23 cellular contexts compared by ENCODE assay signal in genomic region chr10:35569111-35569707, GRCh38. TPM values are rescaled to one million over a fixed set of nuclear protein-coding genes. Genes with fewer than 3 reads are reported as not detected.
"Had no signal": no experiment of that assay in that cellular context is flagged by ENCODE, and none has a peak within 500 bp of the region (broad histone marks: within the 10 kb centered on the region; RNA-seq: fewer than 3 reads in every experiment).

No MANE protein-coding gene starts in this region.

- H3K27me3 ChIP-seq: heart right ventricle, neutrophil, transverse colon had no signal

- ATAC-seq: activated CD8-positive, alpha-beta memory T cell treated with anti-CD3 and anti-CD28 coated beads, Interleukin-2, amount 10 ng/mL, durations not matched to agents 7 days and 5 days; activated T-cell treated with anti-CD3 and anti-CD28 coated beads, Interleukin-2, amount 50 U/mL, for 4 hours; heart right ventricle; left lobe of liver; SK-N-SH treated with all-trans-retinoic acid at 6 μM for 48 hours; stimulated activated naive B cell treated with anti-CD40 and anti-IgM and Interleukin-4, amounts not matched to agents 10 μg/mL and 1 μg/mL and 100 μg/mL, for 72 hours had no signal

- H3K4me3 ChIP-seq: heart right ventricle, transverse colon had no signal

- H3K27ac ChIP-seq: epithelial cell of prostate, neutrophil, transverse colon had no signal

- H3K27ac Mint-ChIP-seq: activated CD8-positive, alpha-beta memory T cell treated with anti-CD3 and anti-CD28 coated beads, Interleukin-2, amount 10 ng/mL, durations not matched to agents 7 days and 5 days had no signal

- DNase-seq: activated CD4-positive, alpha-beta T cell treated with anti-CD3 and anti-CD28 coated beads for 1 hour; activated CD4-positive, alpha-beta T cell treated with anti-CD3 and anti-CD28 coated beads, Interleukin-2, amount 50 U/mL, for 48 hours; activated CD8-positive, alpha-beta memory T cell treated with anti-CD3 and anti-CD28 coated beads, Interleukin-2, amount 10 ng/mL, durations not matched to agents 7 days and 5 days; activated gamma-delta T cell; activated T-cell treated with anti-CD3 and anti-CD28 coated beads, Interleukin-2, amount 50 U/mL, for 4 hours; amniotic stem cell; effector memory CD4-positive, alpha-beta T cell; heart right ventricle; mammary epithelial cell; retina; stimulated activated CD4-positive, alpha-beta T cell treated with anti-CD3 and anti-CD28 coated beads, Interleukin-2, amount 100 ng/mL, for 48 hours; stimulated activated naive B cell treated with anti-CD40 and anti-IgM and Interleukin-4, amounts not matched to agents 10 μg/mL and 1 μg/mL and 100 μg/mL, for 72 hours; T-helper 1 cell; T1000; transverse colon had no signal

- H3K9me3 Mint-ChIP-seq: activated T-cell treated with anti-CD3 and anti-CD28 coated beads, Interleukin-2, amount 50 U/mL, for 4 hours; brain; stimulated activated naive B cell treated with anti-CD40 and anti-IgM and Interleukin-4, amounts not matched to agents 10 μg/mL and 1 μg/mL and 100 μg/mL, for 72 hours had no signal

- H3K9me3 ChIP-seq: heart right ventricle, neutrophil, transverse colon had no signal

- H3K4me3 Mint-ChIP-seq: activated CD8-positive, alpha-beta memory T cell treated with anti-CD3 and anti-CD28 coated beads, Interleukin-2, amount 10 ng/mL, durations not matched to agents 7 days and 5 days; activated naive CD8-positive, alpha-beta T cell; activated T-cell treated with anti-CD3 and anti-CD28 coated beads, Interleukin-2, amount 50 U/mL, for 4 hours; brain; stimulated activated naive B cell treated with anti-CD40 and anti-IgM and Interleukin-4, amounts not matched to agents 10 μg/mL and 1 μg/mL and 100 μg/mL, for 72 hours had no signal

- FAIRE-seq: frontal cortex had no signal

- H3K27me3 Mint-ChIP-seq: activated CD8-positive, alpha-beta memory T cell treated with anti-CD3 and anti-CD28 coated beads, Interleukin-2, amount 10 ng/mL, durations not matched to agents 7 days and 5 days; activated naive CD8-positive, alpha-beta T cell; brain; stimulated activated naive B cell treated with anti-CD40 and anti-IgM and Interleukin-4, amounts not matched to agents 10 μg/mL and 1 μg/mL and 100 μg/mL, for 72 hours had no signal

RNA-seq across cellular contexts. Expression of gene GJD4, which starts 35.9 kb away (rescaled TPM):
- total RNA-seq: activated CD8-positive, alpha-beta memory T cell treated with anti-CD3 and anti-CD28 coated beads, Interleukin-2, amount 10 ng/mL, durations not matched to agents 7 days and 5 days; activated T-cell treated with anti-CD3 and anti-CD28 coated beads, Interleukin-2, amount 50 U/mL, for 4 hours; frontal cortex; heart right ventricle; left lobe of liver; mammary epithelial cell; subcutaneous adipose tissue; transverse colon had no signal
- polyA plus RNA-seq: mammary epithelial cell had no signal
